Comparison of ENCODE assay signal across 1 cellular context in the genomic region with DNA sequence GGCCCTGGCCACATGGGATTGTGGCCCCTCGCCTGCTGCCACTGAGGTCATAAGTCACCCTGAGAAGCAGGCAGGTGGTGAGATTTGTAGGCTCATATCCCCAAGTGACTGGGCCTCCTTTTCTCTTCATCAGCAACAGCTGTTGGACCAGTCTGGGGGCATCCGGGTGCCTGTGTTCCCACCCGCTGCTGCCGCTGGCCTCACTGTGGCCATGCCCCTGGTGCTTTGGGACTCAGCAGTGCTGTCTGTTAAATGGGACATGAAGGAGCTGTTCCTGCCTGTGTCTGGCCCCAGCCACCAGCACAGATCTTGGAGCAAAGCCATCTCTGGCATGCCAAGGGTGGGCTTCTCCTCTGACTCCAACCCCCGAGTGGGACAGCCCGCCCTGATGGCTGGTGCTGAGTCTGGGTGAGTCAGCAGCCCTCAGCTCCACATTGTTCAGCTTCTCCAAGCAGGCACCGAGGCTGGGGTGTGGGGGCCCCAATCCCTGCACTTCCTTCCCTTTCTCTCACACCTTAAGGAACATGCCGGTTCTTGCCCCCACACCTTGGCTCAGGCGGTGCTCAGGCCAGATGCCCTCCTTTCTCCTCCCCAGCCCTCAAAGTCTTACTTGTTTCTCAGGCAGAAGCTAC.
TF ChIP-seq lines count a peak whose summit lies in the region.

No MANE protein-coding gene starts in this region.

TF ChIP-seq in WTC11, 78 proteins besides CTCF, POLR2A, EP300 and RAD21 (continued from another document):
- TF ChIP-seq, protein P1, sequence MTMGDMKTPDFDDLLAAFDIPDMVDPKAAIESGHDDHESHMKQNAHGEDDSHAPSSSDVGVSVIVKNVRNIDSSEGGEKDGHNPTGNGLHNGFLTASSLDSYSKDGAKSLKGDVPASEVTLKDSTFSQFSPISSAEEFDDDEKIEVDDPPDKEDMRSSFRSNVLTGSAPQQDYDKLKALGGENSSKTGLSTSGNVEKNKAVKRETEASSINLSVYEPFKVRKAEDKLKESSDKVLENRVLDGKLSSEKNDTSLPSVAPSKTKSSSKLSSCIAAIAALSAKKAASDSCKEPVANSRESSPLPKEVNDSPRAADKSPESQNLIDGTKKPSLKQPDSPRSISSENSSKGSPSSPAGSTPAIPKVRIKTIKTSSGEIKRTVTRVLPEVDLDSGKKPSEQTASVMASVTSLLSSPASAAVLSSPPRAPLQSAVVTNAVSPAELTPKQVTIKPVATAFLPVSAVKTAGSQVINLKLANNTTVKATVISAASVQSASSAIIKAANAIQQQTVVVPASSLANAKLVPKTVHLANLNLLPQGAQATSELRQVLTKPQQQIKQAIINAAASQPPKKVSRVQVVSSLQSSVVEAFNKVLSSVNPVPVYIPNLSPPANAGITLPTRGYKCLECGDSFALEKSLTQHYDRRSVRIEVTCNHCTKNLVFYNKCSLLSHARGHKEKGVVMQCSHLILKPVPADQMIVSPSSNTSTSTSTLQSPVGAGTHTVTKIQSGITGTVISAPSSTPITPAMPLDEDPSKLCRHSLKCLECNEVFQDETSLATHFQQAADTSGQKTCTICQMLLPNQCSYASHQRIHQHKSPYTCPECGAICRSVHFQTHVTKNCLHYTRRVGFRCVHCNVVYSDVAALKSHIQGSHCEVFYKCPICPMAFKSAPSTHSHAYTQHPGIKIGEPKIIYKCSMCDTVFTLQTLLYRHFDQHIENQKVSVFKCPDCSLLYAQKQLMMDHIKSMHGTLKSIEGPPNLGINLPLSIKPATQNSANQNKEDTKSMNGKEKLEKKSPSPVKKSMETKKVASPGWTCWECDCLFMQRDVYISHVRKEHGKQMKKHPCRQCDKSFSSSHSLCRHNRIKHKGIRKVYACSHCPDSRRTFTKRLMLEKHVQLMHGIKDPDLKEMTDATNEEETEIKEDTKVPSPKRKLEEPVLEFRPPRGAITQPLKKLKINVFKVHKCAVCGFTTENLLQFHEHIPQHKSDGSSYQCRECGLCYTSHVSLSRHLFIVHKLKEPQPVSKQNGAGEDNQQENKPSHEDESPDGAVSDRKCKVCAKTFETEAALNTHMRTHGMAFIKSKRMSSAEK (CRISPR knock-in tag; IDR thresholded peaks at IDR 0.05; ENCODE audit: borderline replicate concordance) = no peak
- TF ChIP-seq, protein P2, sequence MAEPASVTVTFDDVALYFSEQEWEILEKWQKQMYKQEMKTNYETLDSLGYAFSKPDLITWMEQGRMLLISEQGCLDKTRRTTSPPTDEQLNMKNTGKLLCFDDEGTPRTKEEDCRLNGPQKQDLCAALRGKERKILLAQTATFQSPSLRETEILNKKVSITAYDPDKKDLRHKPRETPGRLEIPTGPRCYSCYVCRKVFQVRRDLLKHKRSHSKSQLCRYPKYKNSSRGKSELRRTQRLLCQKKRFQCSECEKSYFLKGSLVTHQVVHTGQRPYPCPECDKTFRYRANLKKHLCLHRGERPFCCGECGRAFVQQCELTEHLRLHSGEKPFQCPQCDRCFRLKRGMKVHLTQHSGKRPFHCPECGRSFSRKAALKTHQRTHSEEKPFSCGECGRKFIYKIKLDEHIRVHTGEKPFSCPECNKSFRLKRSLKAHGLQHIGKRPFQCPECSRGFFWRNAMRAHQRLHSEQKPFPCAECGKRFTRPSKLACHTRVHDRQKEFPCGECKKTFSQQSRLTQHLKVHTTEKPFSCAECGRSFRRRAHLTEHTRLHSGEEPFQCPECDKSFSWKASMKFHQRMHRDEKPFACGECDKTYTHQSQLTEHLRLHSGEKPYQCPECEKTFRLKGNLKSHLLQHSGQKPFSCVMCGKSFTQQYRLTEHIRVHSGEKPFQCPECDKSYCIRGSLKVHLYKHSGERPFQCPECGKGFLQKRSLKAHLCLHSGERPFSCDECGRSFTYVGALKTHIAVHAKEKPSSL (CRISPR knock-in tag; conservative IDR thresholded peaks at IDR 0.05) = no peak
- TF ChIP-seq ZNF396 (CRISPR knock-in tag; IDR thresholded peaks at IDR 0.05; ENCODE audit: borderline replicate concordance) (no peak), NFYB (CRISPR knock-in tag; conservative IDR thresholded peaks at IDR 0.05; ENCODE audit: low read depth) (no peak), ZNF232 (CRISPR knock-in tag; IDR thresholded peaks at IDR 0.05) (no peak), CREM (CRISPR knock-in tag; IDR thresholded peaks at IDR 0.05) (no peak)
- TF ChIP-seq, protein P3, sequence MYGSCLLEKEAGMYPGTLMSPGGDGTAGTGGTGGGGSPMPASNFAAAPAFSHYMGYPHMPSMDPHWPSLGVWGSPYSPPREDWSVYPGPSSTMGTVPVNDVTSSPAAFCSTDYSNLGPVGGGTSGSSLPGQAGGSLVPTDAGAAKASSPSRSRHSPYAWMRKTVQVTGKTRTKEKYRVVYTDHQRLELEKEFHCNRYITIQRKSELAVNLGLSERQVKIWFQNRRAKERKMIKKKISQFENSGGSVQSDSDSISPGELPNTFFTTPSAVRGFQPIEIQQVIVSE (CRISPR knock-in tag; IDR thresholded peaks at IDR 0.05; ENCODE audit: borderline replicate concordance) = no peak
- TF ChIP-seq, protein P4, sequence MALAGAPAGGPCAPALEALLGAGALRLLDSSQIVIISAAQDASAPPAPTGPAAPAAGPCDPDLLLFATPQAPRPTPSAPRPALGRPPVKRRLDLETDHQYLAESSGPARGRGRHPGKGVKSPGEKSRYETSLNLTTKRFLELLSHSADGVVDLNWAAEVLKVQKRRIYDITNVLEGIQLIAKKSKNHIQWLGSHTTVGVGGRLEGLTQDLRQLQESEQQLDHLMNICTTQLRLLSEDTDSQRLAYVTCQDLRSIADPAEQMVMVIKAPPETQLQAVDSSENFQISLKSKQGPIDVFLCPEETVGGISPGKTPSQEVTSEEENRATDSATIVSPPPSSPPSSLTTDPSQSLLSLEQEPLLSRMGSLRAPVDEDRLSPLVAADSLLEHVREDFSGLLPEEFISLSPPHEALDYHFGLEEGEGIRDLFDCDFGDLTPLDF (CRISPR knock-in tag; IDR thresholded peaks at IDR 0.05) = no peak
- TF ChIP-seq, protein P5, sequence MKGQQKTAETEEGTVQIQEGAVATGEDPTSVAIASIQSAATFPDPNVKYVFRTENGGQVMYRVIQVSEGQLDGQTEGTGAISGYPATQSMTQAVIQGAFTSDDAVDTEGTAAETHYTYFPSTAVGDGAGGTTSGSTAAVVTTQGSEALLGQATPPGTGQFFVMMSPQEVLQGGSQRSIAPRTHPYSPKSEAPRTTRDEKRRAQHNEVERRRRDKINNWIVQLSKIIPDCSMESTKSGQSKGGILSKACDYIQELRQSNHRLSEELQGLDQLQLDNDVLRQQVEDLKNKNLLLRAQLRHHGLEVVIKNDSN (CRISPR knock-in tag; IDR thresholded peaks at IDR 0.05) = no peak
TF ChIP-seq in WTC11: peak in this region for 0.
